Comparison of ENCODE assay signal across 10 cellular contexts in the genomic region with DNA sequence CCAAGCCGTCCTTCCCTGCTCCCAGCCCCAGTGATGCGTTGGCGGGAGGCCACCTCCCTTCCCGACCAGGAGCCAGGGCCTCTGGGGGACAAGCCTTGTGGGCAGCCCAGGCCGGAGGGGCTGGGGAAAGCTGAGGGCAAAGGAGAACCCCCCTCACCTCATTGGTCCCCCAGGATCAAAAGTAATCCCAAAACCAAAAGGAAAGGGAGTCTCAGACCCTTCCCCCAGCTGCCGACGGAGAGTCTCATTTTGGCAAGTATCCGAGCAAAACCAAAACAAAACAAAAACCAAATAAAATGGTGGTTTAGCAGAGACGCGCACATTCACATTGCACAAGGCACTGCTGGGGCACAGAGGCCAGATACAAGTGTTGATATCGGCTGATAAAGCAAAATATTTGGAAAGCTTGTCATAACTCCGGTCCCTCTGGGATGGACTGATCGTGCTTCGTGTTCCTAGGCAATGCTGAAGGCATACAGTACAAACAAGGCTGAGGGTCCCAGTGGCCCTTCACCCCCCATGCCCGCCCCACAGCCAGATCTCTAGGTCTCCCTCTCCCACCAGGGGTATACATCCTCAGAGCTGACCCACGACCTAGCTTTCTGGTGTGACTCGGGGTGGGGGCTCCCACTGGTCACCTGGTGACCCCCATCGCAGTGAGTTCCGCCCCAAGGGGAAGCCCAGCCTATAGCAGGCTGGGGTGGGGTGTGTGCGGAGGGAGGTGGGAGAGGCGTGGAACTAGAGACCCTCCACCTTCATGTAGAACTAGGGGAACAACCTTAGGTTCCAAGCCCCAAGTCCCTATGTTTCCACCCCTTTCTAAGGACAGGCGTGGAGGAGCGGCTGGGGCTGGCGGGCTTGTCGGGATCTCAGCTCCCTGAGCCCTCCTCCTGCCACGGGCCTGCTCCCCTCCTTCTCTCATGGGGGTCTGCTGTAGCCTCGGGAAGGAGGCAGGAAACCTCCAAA. TPM values are rescaled to one million over a fixed set of nuclear protein-coding genes. Genes with fewer than 3 reads are reported as not detected.
DNase-seq lines count a peak whose midpoint lies in the region; ATAC-seq and TF ChIP-seq lines count a peak whose summit lies in the region.
"Had no signal": no experiment of that assay in that cellular context is flagged by ENCODE, and none has a peak within 500 bp of the region (broad histone marks: within the 10 kb centered on the region; RNA-seq: fewer than 3 reads in every experiment).

No MANE protein-coding gene starts in this region.

- H3K27ac Mint-ChIP-seq in chondrocyte (ENCODE audit: unreplicated experiment) = no peak overlapping the region

- H3K4me1 Mint-ChIP-seq in chondrocyte (ENCODE audit: low read depth) = peaks cover 2% of the 10 kb centered on the region

- no peak overlapping the region for H3K4me3 Mint-ChIP-seq in chondrocyte (ENCODE audit: unreplicated experiment)

- intact Hi-C loops in mucosa of descending colon (cut with DNase I, micrococcal nuclease) (loop anchor here (5.0 to 10.0 kb wide), 2 partner anchors 63 to 75 kb away; a partner anchor contains a TSS), tibial artery (cut with DNase I; ENCODE audit: low total_unique reads) (loop anchor here (10.0 kb wide), 1 partner anchor 105 kb away; no protein-coding TSS in a partner anchor)

- no peaks in the 10 kb centered on the region for H3K36me3 Mint-ChIP-seq in chondrocyte (ENCODE audit: low read depth)

- H3K9me3 ChIP-seq in mucosa of descending colon (no peaks in the 10 kb centered on the region), tibial artery (no peaks in the 10 kb centered on the region)

- peaks cover 0 to 51% of the 10 kb centered on the region in 2 donors for H3K27me3 ChIP-seq in tibial artery

- DNase-seq in NOMO-1 (lab: John Stamatoyannopoulos, UW; ENCODE audit: unreplicated experiment in 2 of 2) (peak; percentile 12 to 34), NOMO-1 treated with dmso at 0.1 percent for 144 hours (lab: John Stamatoyannopoulos, UW; ENCODE audit: unreplicated experiment) (no peak), chondrocyte (ENCODE audit: low spot score) (peak; percentile 72), mucosa of descending colon (peak in 2 of 3 donors; percentile 58 to 59), tibial artery (no peak), activated T-cell treated with anti-CD3 and anti-CD28 coated beads for 4 hours (no peak), COR-L47 (lab: John Stamatoyannopoulos, UW) (no peak)
- DNase-seq: NCI-H1417 treated with DMSO at 0.1 percent for 48 hours had no signal

- no peak for TF ChIP-seq CTCF in chondrocyte (IDR thresholded peaks at IDR 0.05)
- no peak for TF ChIP-seq CTCF in mucosa of descending colon (IDR thresholded peaks at IDR 0.05)
- no peak for TF ChIP-seq CTCF in tibial artery (IDR thresholded peaks at IDR 0.05)

- no peak for ATAC-seq in mucosa of descending colon
- ATAC-seq in GM21367 (IDR thresholded peaks at IDR 0.05; ENCODE audit: unreplicated experiment) = no peak

- H3K36me3 ChIP-seq in mucosa of descending colon (ENCODE audit: low read depth) = no peaks in the 10 kb centered on the region
- H3K36me3 ChIP-seq in tibial artery = no peaks in the 10 kb centered on the region

- no peak overlapping the region for H3K27ac ChIP-seq in tibial artery
- H3K27ac ChIP-seq: 22Rv1 had no signal

- H3K4me3 ChIP-seq in mucosa of descending colon = peak overlapping the region; percentile 38
- peak overlapping the region; percentile 60 to 68 for H3K4me3 ChIP-seq in tibial artery

- H3K27me3 Mint-ChIP-seq in chondrocyte (ENCODE audit: low read depth) = peaks cover 19% of the 10 kb centered on the region

- H3K4me1 ChIP-seq in mucosa of descending colon (ENCODE audit: low read depth) = peaks cover 20% of the 10 kb centered on the region
- peaks cover 0 to 53% (median 38%) of the 10 kb centered on the region in 4 donors for H3K4me1 ChIP-seq in tibial artery

- no peaks in the 10 kb centered on the region for H3K9me3 Mint-ChIP-seq in chondrocyte (ENCODE audit: low read depth)

RNA-seq across cellular contexts. Expression of a gene that starts 2.0 kb away (rescaled TPM):
- total RNA-seq in chondrocyte (0.56 to 2.2 TPM (median 1.7 TPM) in 3 replicates), mucosa of descending colon (10 to 100 TPM; 30.1 to 73.2 (median 66.1) TPM)

Comparison
In these comparisons a context has a peak if more than half of its experiments do, and no peak if none do; other contexts are left out.
1. DNase-seq: peak in NOMO-1 (2 of 2), chondrocyte (single experiment) and mucosa of descending colon (2 of 3); none in NOMO-1 treated with dmso at 0.1 percent for 144 hours (single experiment), tibial artery (0 of 2), activated T-cell treated with anti-CD3 and anti-CD28 coated beads for 4 hours (single experiment) and COR-L47 (single experiment).